ENCODE assay signal across 8 cellular contexts in the genomic region with DNA sequence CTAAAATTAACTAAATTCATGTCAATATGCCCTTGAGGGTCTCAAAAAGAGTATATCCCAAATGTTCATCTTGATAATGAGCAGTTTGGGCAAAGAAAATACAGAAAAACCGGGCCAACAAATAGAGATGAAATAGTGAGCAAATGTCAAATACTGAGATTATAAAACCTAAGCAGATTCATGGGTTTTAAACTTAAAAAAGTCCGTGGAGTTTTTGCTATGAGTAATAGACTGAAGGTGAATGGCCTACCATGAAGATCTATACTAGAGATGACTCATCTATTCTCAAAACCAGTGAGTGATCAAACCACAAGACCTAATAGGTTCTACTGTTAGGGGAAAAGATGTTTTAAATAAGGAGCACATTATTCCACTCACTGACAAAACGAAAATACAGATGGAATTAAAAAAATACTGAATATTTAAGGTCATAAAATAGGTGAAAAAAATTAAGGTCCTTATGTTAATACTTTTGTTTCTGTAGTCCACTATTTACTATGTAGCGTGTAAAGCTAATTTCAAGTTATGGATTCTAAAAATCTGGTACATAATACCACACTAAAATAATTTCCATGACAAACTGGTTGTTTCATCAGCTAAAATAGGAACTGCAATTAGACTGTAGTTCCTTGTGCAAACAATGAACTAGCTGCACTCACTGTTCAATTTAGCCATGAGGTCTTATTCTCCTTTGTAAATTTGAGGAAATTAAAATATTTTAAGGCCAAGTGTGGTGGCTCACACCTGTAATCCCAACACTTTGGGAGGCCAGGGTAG. TPM values are rescaled to one million over a fixed set of nuclear protein-coding genes. Genes with fewer than 3 reads are reported as not detected.
DNase-seq lines count a peak whose midpoint lies in the region; ATAC-seq, FAIRE-seq and TF ChIP-seq lines count a peak whose summit lies in the region.

No MANE protein-coding gene starts in this region.

- H3K9me1 ChIP-seq in endothelial cell of umbilical vein (replicated peaks; ENCODE audit: control insufficient read depth, extremely low read depth, insufficient read depth, low read length), result no peaks in the 10 kb centered on the region

- no peak for TF ChIP-seq CTCF in Panc1 (IDR thresholded peaks at IDR 0.05)
- TF ChIP-seq CTCF in endothelial cell of umbilical vein (IDR thresholded peaks at IDR 0.05; ENCODE audit: extremely low read depth in 1 of 2, insufficient read depth in 1 of 2, low read depth in 1 of 2, low read length in 2 of 2), result no peak
- TF ChIP-seq CTCF in retinal pigment epithelial cell (conservative IDR thresholded peaks at IDR 0.05; ENCODE audit: low read depth, low read length), result no peak
- no peak for TF ChIP-seq CTCF in esophagus muscularis mucosa (IDR thresholded peaks at IDR 0.05)
- TF ChIP-seq CTCF in testis (IDR thresholded peaks at IDR 0.05), result no peak

- H3K4me3 Mint-ChIP-seq in activated T-cell treated with anti-CD3 and anti-CD28 coated beads, Interleukin-2, amount 50 U/mL, for 72 hours, result peak overlapping the region; percentile 97 to 98

- peak; percentile 68 for ATAC-seq in activated T-cell treated with anti-CD3 and anti-CD28 coated beads, Interleukin-2, amount 50 U/mL, for 72 hours (replicated peaks in 1 of 2)
- ATAC-seq in HG02870 (IDR thresholded peaks at IDR 0.05; ENCODE audit: unreplicated experiment), result peak; percentile 75
- ATAC-seq in Panc1, result no peak

- H3K9me3 ChIP-seq in Panc1 (ENCODE audit: control insufficient read depth, insufficient read depth, low read depth, low read length) (no peaks in the 10 kb centered on the region), endothelial cell of umbilical vein (replicated peaks; ENCODE audit: control insufficient read depth, insufficient read depth, low read length) (no peaks in the 10 kb centered on the region), esophagus muscularis mucosa (no peaks in the 10 kb centered on the region), testis (no peaks in the 10 kb centered on the region)

- WGBS in esophagus muscularis mucosa, result 44% methylated on average over 4 of the region's 4 CpGs
- WGBS in testis, 2 donors, result 47 to 62% methylated on average over 4 of the region's 4 CpGs

- POLR2A ChIA-PET in Panc1 (lab: Charles Lee), result interaction anchor here (1.2 kb wide), 1 partner anchor 8 kb away, joined by 4 read pairs; no protein-coding TSS in a partner anchor
- POLR2A ChIA-PET in endothelial cell of umbilical vein (lab: Charles Lee), result interaction anchor here (0.7 to 1.3 kb wide), 2 partner anchors 10 to 225 kb away, joined by 3 to 5 read pairs; no protein-coding TSS in a partner anchor

- peak overlapping the region; percentile 48 for H3K27ac ChIP-seq in Panc1 (ENCODE audit: low read length)
- peak overlapping the region; percentile 25 for H3K27ac ChIP-seq in endothelial cell of umbilical vein (ENCODE audit: insufficient read depth, low read depth, low read length)
- peak overlapping the region in 2 of 4 donors; percentile 34 to 58 for H3K27ac ChIP-seq in esophagus muscularis mucosa (replicated peaks in 1 of 4)
- no peak overlapping the region for H3K27ac ChIP-seq in testis

- peaks cover 53% of the 10 kb centered on the region for H4K20me1 ChIP-seq in endothelial cell of umbilical vein (replicated peaks; ENCODE audit: control insufficient read depth, extremely low read depth, insufficient read depth, low read length)

- peaks cover 79% of the 10 kb centered on the region for H3K4me1 Mint-ChIP-seq in activated T-cell treated with anti-CD3 and anti-CD28 coated beads, Interleukin-2, amount 50 U/mL, for 72 hours (ENCODE audit: low read depth)

- H3K36me3 Mint-ChIP-seq in activated T-cell treated with anti-CD3 and anti-CD28 coated beads, Interleukin-2, amount 50 U/mL, for 72 hours (ENCODE audit: insufficient read depth in 2 of 2), result peaks cover 43 to 73% of the 10 kb centered on the region in 2 donors

- CTCF ChIA-PET in Panc1 (lab: Charles Lee), result no interaction called here
- CTCF ChIA-PET in endothelial cell of umbilical vein (lab: Charles Lee), result interaction anchor here (1.5 kb wide), 1 partner anchor 15 kb away, joined by 3 read pairs; a partner anchor contains a TSS

- no peaks in the 10 kb centered on the region for H3K27me3 Mint-ChIP-seq in activated T-cell treated with anti-CD3 and anti-CD28 coated beads, Interleukin-2, amount 50 U/mL, for 72 hours (ENCODE audit: low read depth)

- TF ChIP-seq POLR2A in endothelial cell of umbilical vein (IDR thresholded peaks at IDR 0.05; ENCODE audit: low read depth, low read length) (no peak), esophagus muscularis mucosa (IDR thresholded peaks at IDR 0.05; ENCODE audit: low read depth) (no peak), testis (IDR thresholded peaks at IDR 0.05) (no peak)

- intact Hi-C loops in Panc1 (cut with micrococcal nuclease; ENCODE audit: unreplicated experiment) (no loop called here), endothelial cell of umbilical vein (cut with micrococcal nuclease) (no loop called here), esophagus muscularis mucosa (cut with DNase I) (loop anchor here (5.0 to 10.0 kb wide), 2 partner anchors 42 to 169 kb away; a partner anchor contains a TSS), testis (cut with DNase I; ENCODE audit: low total_unique reads) (loop anchor here (10.0 kb wide), 1 partner anchor 121 kb away; a partner anchor contains a TSS)

- DNase-seq in activated T-cell treated with anti-CD3 and anti-CD28 coated beads, Interleukin-2, amount 50 U/mL, for 72 hours, result no peak
- DNase-seq in activated T-cell treated with anti-CD3 and anti-CD28 coated beads for 4 hours (no peak), Panc1 (ENCODE audit: low read depth, low spot score) (no peak), endothelial cell of umbilical vein (ENCODE audit: low read depth, low spot score) (peak; percentile 51), retinal pigment epithelial cell (ENCODE audit: low read depth) (peak; percentile 38), esophagus muscularis mucosa (ENCODE audit: extremely low spot score) (no peak), testis (no peak)

- H3K4me2 ChIP-seq in endothelial cell of umbilical vein (ENCODE audit: insufficient read depth, low read length), result peak overlapping the region; percentile 100

- peak; percentile 59 for FAIRE-seq in endothelial cell of umbilical vein (lab: Jason Lieb, UNC)

- H3K36me3 ChIP-seq in Panc1 (ENCODE audit: control insufficient read depth, insufficient read depth, low read length), result peaks cover 59% of the 10 kb centered on the region
- peaks cover 16 to 43% of the 10 kb centered on the region in 2 experiments for H3K36me3 ChIP-seq in endothelial cell of umbilical vein (ENCODE audit: control insufficient read depth in 2 of 2, extremely low read depth in 1 of 2, insufficient read depth in 2 of 2, low read length in 2 of 2)
- H3K36me3 ChIP-seq in esophagus muscularis mucosa, result peaks cover 0 to 66% (median 37%) of the 10 kb centered on the region in 4 donors
- no peaks in the 10 kb centered on the region for H3K36me3 ChIP-seq in testis (ENCODE audit: low read depth, missing control alignments)

- TF ChIP-seq EP300 in esophagus muscularis mucosa (IDR thresholded peaks at IDR 0.05), result no peak

- H3K9ac ChIP-seq in endothelial cell of umbilical vein (replicated peaks; ENCODE audit: extremely low read depth, insufficient read depth, low read length), result no peak overlapping the region

- no peak overlapping the region for H2AFZ ChIP-seq in endothelial cell of umbilical vein (ENCODE audit: low read depth, low read length)

- dilution Hi-C loops in endothelial cell of umbilical vein (cut with MboI; ENCODE audit: extremely low pct_ligation_motif_present, low sequenced_read_pairs), result no loop called here

- BruUV-seq in Panc1 (replicated peaks; lab: Mats Ljungman, UMichigan) (no TSS peak), endothelial cell of umbilical vein (replicated peaks; lab: Mats Ljungman, UMichigan) (no TSS peak)

- peak overlapping the region in 1 of 2 experiments; percentile 0; a peak in 2 of 4 replicates for H3K4me3 ChIP-seq in Panc1 (ENCODE audit: low read depth in 2 of 2, low read length in 2 of 2)
- peak overlapping the region in 1 of 3 experiments; percentile 16 for H3K4me3 ChIP-seq in endothelial cell of umbilical vein (replicated peaks in 1 of 3; ENCODE audit: insufficient read depth in 1 of 3, low read depth in 1 of 3, low read length in 3 of 3)
- H3K4me3 ChIP-seq in retinal pigment epithelial cell (ENCODE audit: low read length), result peak overlapping the region; percentile 25
- no peak overlapping the region for H3K4me3 ChIP-seq in esophagus muscularis mucosa
- no peak overlapping the region for H3K4me3 ChIP-seq in testis

- H3K9me3 Mint-ChIP-seq in activated T-cell treated with anti-CD3 and anti-CD28 coated beads, Interleukin-2, amount 50 U/mL, for 72 hours, result no peaks in the 10 kb centered on the region

- H3K27me3 ChIP-seq in Panc1 (ENCODE audit: control insufficient read depth, insufficient read depth, low read length), result no peaks in the 10 kb centered on the region
- H3K27me3 ChIP-seq in endothelial cell of umbilical vein (ENCODE audit: control insufficient read depth in 2 of 2, insufficient read depth in 2 of 2, low read length in 2 of 2), result no peaks in the 10 kb centered on the region
- no peaks in the 10 kb centered on the region for H3K27me3 ChIP-seq in esophagus muscularis mucosa
- no peaks in the 10 kb centered on the region for H3K27me3 ChIP-seq in testis

- peak overlapping the region; percentile 100 for H3K27ac Mint-ChIP-seq in activated T-cell treated with anti-CD3 and anti-CD28 coated beads, Interleukin-2, amount 50 U/mL, for 72 hours

- peaks cover 99% of the 10 kb centered on the region for H3K79me2 ChIP-seq in endothelial cell of umbilical vein (ENCODE audit: control insufficient read depth, insufficient read depth, low read length)

- in situ Hi-C loops in Panc1 (cut with HindIII; ENCODE audit: low pct_unique_long_range_greater_than_20kb, low sequenced_read_pairs), result no loop called here

- peaks cover 37% of the 10 kb centered on the region for H3K4me1 ChIP-seq in Panc1 (ENCODE audit: control insufficient read depth, insufficient read depth, low read length)
- H3K4me1 ChIP-seq in endothelial cell of umbilical vein (ENCODE audit: control insufficient read depth, extremely low read depth, insufficient read depth, low read length), result peaks cover 43% of the 10 kb centered on the region
- H3K4me1 ChIP-seq in esophagus muscularis mucosa, result peaks cover 74 to 90% (median 85%) of the 10 kb centered on the region in 4 donors
- H3K4me1 ChIP-seq in testis, result peaks cover 31% of the 10 kb centered on the region

RNA-seq across cellular contexts. Expression of a gene that starts 5.0 kb away (rescaled TPM):
- 1,000 to 10,000 TPM; 1,220 to 1,492 TPM for total RNA-seq in activated T-cell treated with anti-CD3 and anti-CD28 coated beads, Interleukin-2, amount 50 U/mL, for 72 hours
- total RNA-seq in Panc1 (2021; ENCODE audit: unreplicated experiment) (537 TPM), endothelial cell of umbilical vein (611 and 674 TPM in 2 replicates), esophagus muscularis mucosa (100 to 1,000 TPM; 260 to 396 (median 292) TPM), testis (100 to 1,000 TPM; 317 to 399 TPM)
- polyA plus RNA-seq in Panc1 (2012; ENCODE audit: insufficient read length), result 384 TPM
- polyA plus RNA-seq in endothelial cell of umbilical vein (309 and 531 TPM in 2 replicates), testis (ENCODE audit: insufficient read depth, low read depth, low replicate concordance) (443 TPM)
- 460 and 638 TPM in 2 replicates for polyA plus RNA-seq in endothelial cell of umbilical vein (2011; cell fraction: cytosol; rRNA removed)
- 352 and 493 TPM in 2 replicates for polyA plus RNA-seq in endothelial cell of umbilical vein (2011; cell fraction: nucleus; rRNA removed)
- 550 and 764 TPM in 2 replicates for polyA plus RNA-seq in endothelial cell of umbilical vein (2012)
- 926 and 952 TPM in 2 replicates for polyA minus RNA-seq in endothelial cell of umbilical vein
- polyA minus RNA-seq in endothelial cell of umbilical vein (2011; cell fraction: cytosol; rRNA and poly(A)+ RNA removed), result 248 TPM
- 514 and 693 TPM in 2 replicates for polyA minus RNA-seq in endothelial cell of umbilical vein (2011; cell fraction: nucleus; rRNA and poly(A)+ RNA removed)

RNA-seq across cellular contexts. Expression of a gene that starts 15.7 kb away (rescaled TPM):
- not detected for total RNA-seq in activated T-cell treated with anti-CD3 and anti-CD28 coated beads, Interleukin-2, amount 50 U/mL, for 72 hours
- 0.28 TPM for total RNA-seq in Panc1 (2021; ENCODE audit: unreplicated experiment)
- polyA plus RNA-seq in Panc1 (2012; ENCODE audit: insufficient read length), result not detected
- total RNA-seq in endothelial cell of umbilical vein, result not detected in 2 replicates
- not detected in 2 replicates for polyA plus RNA-seq in endothelial cell of umbilical vein
- not detected in 2 replicates for polyA plus RNA-seq in endothelial cell of umbilical vein (2011; cell fraction: cytosol; rRNA removed)
- polyA plus RNA-seq in endothelial cell of umbilical vein (2011; cell fraction: nucleus; rRNA removed), result not detected in 2 replicates
- polyA plus RNA-seq in endothelial cell of umbilical vein (2012), result 0.10 TPM in 1 of 2 replicates, not detected in the other
- not detected in 2 replicates for polyA minus RNA-seq in endothelial cell of umbilical vein
- polyA minus RNA-seq in endothelial cell of umbilical vein (2011; cell fraction: cytosol; rRNA and poly(A)+ RNA removed), result not detected
- polyA minus RNA-seq in endothelial cell of umbilical vein (2011; cell fraction: nucleus; rRNA and poly(A)+ RNA removed), result not detected in 2 replicates
- total RNA-seq in esophagus muscularis mucosa, result not detected
- total RNA-seq in testis, result 10 to 100 TPM; 35.7 to 38.9 TPM
- polyA plus RNA-seq in testis (ENCODE audit: insufficient read depth, low read depth, low replicate concordance), result 110 TPM

Comparison
In these comparisons a context has a peak if more than half of its experiments do, and no peak if none do; other contexts are left out.
1. DNase-seq: peak in endothelial cell of umbilical vein (single experiment) and retinal pigment epithelial cell (single experiment); none in activated T-cell treated with anti-CD3 and anti-CD28 coated beads, Interleukin-2, amount 50 U/mL, for 72 hours (0 of 2), activated T-cell treated with anti-CD3 and anti-CD28 coated beads for 4 hours (single experiment), Panc1 (single experiment), esophagus muscularis mucosa (single experiment) and testis (single experiment).
2. H3K27ac ChIP-seq: peak in Panc1 (single experiment) and endothelial cell of umbilical vein (single experiment); none in testis (0 of 2).
3. RNA of a gene that starts 15.7 kb away (total RNA-seq): 35.7 to 38.9 TPM in testis; 0.28 TPM in Panc1 (single experiment), not detected in activated T-cell treated with anti-CD3 and anti-CD28 coated beads, Interleukin-2, amount 50 U/mL, for 72 hours, not detected in esophagus muscularis mucosa and not detected in endothelial cell of umbilical vein; every median in the first group is over 10 times any median in the second.
4. intact Hi-C loops: an anchor here in esophagus muscularis mucosa (5.0 to 10.0 kb wide) and testis (10.0 kb wide); none called in Panc1 and endothelial cell of umbilical vein.